Comparison of ENCODE assay signal across 29 cellular contexts in genomic region chr5:17964067-17964466, GRCh38.
"Had no signal": no experiment of that assay in that cellular context is flagged by ENCODE, and none has a peak within 500 bp of the region (broad histone marks: within the 10 kb centered on the region; RNA-seq: fewer than 3 reads in every experiment).

No MANE protein-coding gene starts in this region.

- H3K9me3 ChIP-seq: lower lobe of right lung, pancreas, prostate gland, suprapubic skin, thoracic aorta, tibial artery, upper lobe of right lung had no signal

- H3K4me3 ChIP-seq: left lung, lower lobe of right lung, pancreas, prostate gland, skin epidermis, suprapubic skin, thoracic aorta, tibial artery, upper lobe of right lung had no signal

- H3K36me3 ChIP-seq: left lung, lower lobe of right lung, pancreas, prostate gland, suprapubic skin, thoracic aorta, tibial artery, upper lobe of right lung had no signal

- FAIRE-seq: islet of Langerhans, kidney, pancreas, urothelium cell line had no signal

- ATAC-seq: left colon; left lung; lower lobe of right lung; naive thymus-derived CD8-positive, alpha-beta T cell; pancreas; right cardiac atrium; sciatic nerve; stimulated activated naive B cell treated with anti-CD40 and anti-IgM and Interleukin-4, amounts not matched to agents 10 μg/mL and 1 μg/mL and 100 μg/mL, for 72 hours; upper lobe of right lung had no signal

- H3K27ac ChIP-seq: left lung, lower lobe of right lung, pancreas, prostate gland, skin epidermis, suprapubic skin, thoracic aorta, tibial artery, upper lobe of right lung had no signal

- H3K27me3 ChIP-seq: left lung, pancreas, suprapubic skin, tibial artery, upper lobe of right lung had no signal

- H3K4me1 ChIP-seq: left lung, lower lobe of right lung, pancreas, prostate gland, suprapubic skin, tibial artery, upper lobe of right lung had no signal

- DNase-seq: hypothalamus; immature natural killer cell; kidney; left colon; left lung; lower lobe of right lung; mammary epithelial cell; mesenchymal stem cell; naive thymus-derived CD8-positive, alpha-beta T cell; nucleus accumbens; pancreas; posterior cingulate gyrus; retina; right cardiac atrium; stimulated activated CD4-positive, alpha-beta T cell treated with anti-CD3 and anti-CD28 coated beads, Interleukin-12 subunit alpha, Interleukin-12 subunit beta, amount 100 ng/mL, for 4 hours; stimulated activated CD4-positive, alpha-beta T cell treated with anti-CD3 and anti-CD28 coated beads, Interleukin-15, amount 100 ng/mL, for 24 hours; stimulated activated CD4-positive, alpha-beta T cell treated with anti-CD3 and anti-CD28 coated beads, Interleukin-2, amount 100 ng/mL, for 24 hours; stimulated activated CD4-positive, alpha-beta T cell treated with anti-CD3 and anti-CD28 coated beads, Interleukin-4, amount 100 ng/mL, for 1 hour; stimulated activated naive B cell treated with anti-CD40 and anti-IgM and Interleukin-4, amounts not matched to agents 10 μg/mL and 1 μg/mL and 100 μg/mL, for 72 hours; tibial artery; trophoblast cell; upper lobe of right lung had no signal
